1 cellular context compared by ENCODE assay signal in genomic region chrX:34218063-34218462, GRCh38.
TF ChIP-seq lines count a peak whose summit lies in the region.

No MANE protein-coding gene starts in this region.

TF ChIP-seq in WTC11, 78 proteins besides CTCF, POLR2A, EP300 and RAD21 (continued from another document):
- no peak for TF ChIP-seq FOXP4 (CRISPR knock-in tag; IDR thresholded peaks at IDR 0.05)
